8 cellular contexts compared by ENCODE assay signal in the genomic region with DNA sequence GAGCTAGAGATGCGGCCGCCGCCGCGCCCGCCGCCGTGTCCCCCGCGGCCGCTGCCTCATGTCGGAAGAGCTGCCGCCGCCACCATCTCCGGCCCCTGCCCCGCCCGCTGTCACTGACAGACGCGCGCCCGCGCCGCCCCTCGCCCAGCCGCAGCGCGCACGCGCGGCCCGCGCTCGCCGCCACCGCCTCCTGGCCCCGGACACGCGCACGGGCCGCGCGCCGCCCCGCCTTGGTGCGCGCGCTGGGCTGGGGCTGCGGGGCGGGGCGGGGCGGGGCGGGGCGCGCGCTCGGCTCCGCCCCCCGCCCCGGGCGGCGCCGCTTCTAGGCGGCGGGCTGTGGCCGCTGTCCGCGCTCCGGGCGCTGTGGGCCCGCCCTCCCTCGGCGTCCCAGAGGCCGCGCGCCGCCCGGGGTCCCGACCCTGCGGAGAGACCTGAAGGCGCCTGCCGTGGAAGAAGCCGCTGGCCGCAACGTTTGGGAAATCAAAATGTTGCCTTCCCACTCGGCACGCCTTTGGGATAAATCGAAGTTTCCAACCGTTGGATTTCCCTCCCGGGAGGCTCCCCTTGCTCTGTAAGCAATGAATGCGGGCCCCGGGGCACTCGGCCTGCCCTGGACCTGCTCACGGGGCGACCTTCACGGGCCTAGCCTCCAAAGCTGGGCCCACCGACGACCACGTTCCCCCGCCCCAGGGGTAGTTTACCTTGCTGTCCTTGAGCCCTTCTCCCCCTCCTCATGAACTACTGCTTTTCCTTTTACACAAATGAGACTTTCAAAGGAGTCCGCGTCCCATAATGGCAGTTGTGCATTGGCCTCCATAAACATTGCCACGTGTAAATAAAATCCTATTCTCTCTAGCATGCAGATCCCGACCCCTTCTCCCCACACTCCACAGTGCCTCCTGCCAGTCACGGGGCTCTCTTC.
DNase-seq lines count a peak whose midpoint lies in the region; ATAC-seq and TF ChIP-seq lines count a peak whose summit lies in the region.

Gene ADCY9, minus strand, starts transcription at position 115 of the 922 bp plus-strand sequence. CDS start 1,000 bp downstream, outside the sequence.

- peak within 1 kb of the TSS; percentile 53 for H3K4me3 ChIP-seq in epithelial cell of esophagus (ENCODE audit: low read length)

- peak; percentile 64 to 81 for DNase-seq in NCI-H524 (lab: John Stamatoyannopoulos, UW)
- DNase-seq in NCI-H524 treated with DMSO at 0.1 percent for 48 hours (lab: John Stamatoyannopoulos, UW) = no peak
- peak; percentile 30 for DNase-seq in NCI-H82 treated with DMSO at 0.1 percent for 48 hours (lab: John Stamatoyannopoulos, UW; ENCODE audit: unreplicated experiment)
- DNase-seq in activated T-cell treated with anti-CD3 and anti-CD28 coated beads for 4 hours = peak; percentile 50
- peak; percentile 76 for DNase-seq in epithelial cell of esophagus (ENCODE audit: low read depth)
- peak; percentile 65 for DNase-seq in middle frontal gyrus (ENCODE audit: extremely low spot score, low spot score)
- peak; percentile 36 to 54 for DNase-seq in stimulated activated CD8-positive, alpha-beta memory T cell treated with anti-CD3 and anti-CD28 coated beads, Interleukin-15, amount 100 ng/mL, for 4 hours (ENCODE audit: low read depth in 2 of 2)

- ATAC-seq in HG03066 (IDR thresholded peaks at IDR 0.05; ENCODE audit: low read depth, unreplicated experiment) = peak; percentile 83

- no peak for TF ChIP-seq CTCF in epithelial cell of esophagus (IDR thresholded peaks at IDR 0.05; ENCODE audit: insufficient read depth, low read depth, low read length, missing control alignments)
